8 cellular contexts compared by ENCODE assay signal in genomic region chr9:129458663-129459549, GRCh38.
DNase-seq lines count a peak whose midpoint lies in the region; ATAC-seq, FAIRE-seq and TF ChIP-seq lines count a peak whose summit lies in the region.

No MANE protein-coding gene starts in this region.

- H3K27me3 Mint-ChIP-seq in activated T-helper 2 cell treated with anti-CD3 and anti-CD28 coated beads, Interferon-gamma antibody, Interleukin-2, Interleukin-4, amounts not matched to agents 10 μg/mL and 5 μg/mL and 100 μg/mL, durations not matched to agents 14 hours and 24 hours and 36 hours (ENCODE audit: low read depth) = peaks cover 3% of the 10 kb centered on the region

- H3K36me3 Mint-ChIP-seq in activated T-helper 2 cell treated with anti-CD3 and anti-CD28 coated beads, Interferon-gamma antibody, Interleukin-2, Interleukin-4, amounts not matched to agents 10 μg/mL and 5 μg/mL and 100 μg/mL, durations not matched to agents 14 hours and 24 hours and 36 hours (ENCODE audit: low read depth) = no peaks in the 10 kb centered on the region

- no peaks in the 10 kb centered on the region for H3K9me2 ChIP-seq in hepatocyte (replicated peaks; ENCODE audit: insufficient read depth)

- FAIRE-seq in small intestine (lab: Jason Lieb, UNC) = no peak

- H3K4me3 ChIP-seq in hepatocyte = no peak overlapping the region
- no peak overlapping the region for H3K4me3 ChIP-seq in small intestine (ENCODE audit: low read depth in 1 of 2, low read length in 2 of 2)
- H3K4me3 ChIP-seq in MG63 = no peak overlapping the region

- ATAC-seq in HG03354 (IDR thresholded peaks at IDR 0.05; ENCODE audit: poor library complexity, severe bottlenecking, unreplicated experiment) = no peak

- H3K27me3 ChIP-seq in hepatocyte (no peaks in the 10 kb centered on the region), small intestine (ENCODE audit: control insufficient read depth in 2 of 2, insufficient read depth in 2 of 2, low read length in 2 of 2) (no peaks in the 10 kb centered on the region), MG63 (no peaks in the 10 kb centered on the region)

- peaks cover 54% of the 10 kb centered on the region for H3K4me1 ChIP-seq in hepatocyte (ENCODE audit: insufficient read depth)
- H3K4me1 ChIP-seq in small intestine (ENCODE audit: control insufficient read depth in 2 of 2, insufficient read depth in 1 of 2, low read depth in 1 of 2, low read length in 1 of 2) = peaks cover 12 to 15% of the 10 kb centered on the region in 2 donors

- no peak for TF ChIP-seq CTCF in hepatocyte (IDR thresholded peaks at IDR 0.05; ENCODE audit: poor library complexity)

- H3K9me3 Mint-ChIP-seq in activated T-helper 2 cell treated with anti-CD3 and anti-CD28 coated beads, Interferon-gamma antibody, Interleukin-2, Interleukin-4, amounts not matched to agents 10 μg/mL and 5 μg/mL and 100 μg/mL, durations not matched to agents 14 hours and 24 hours and 36 hours = no peaks in the 10 kb centered on the region

- H3K9me3 ChIP-seq in hepatocyte (ENCODE audit: low read depth) (no peaks in the 10 kb centered on the region), small intestine (ENCODE audit: control insufficient read depth, low read depth) (no peaks in the 10 kb centered on the region), MG63 (no peaks in the 10 kb centered on the region)

- peak overlapping the region; percentile 16 for H2AFZ ChIP-seq in hepatocyte

- peak overlapping the region; percentile 62 for H3K27ac Mint-ChIP-seq in activated T-helper 2 cell treated with anti-CD3 and anti-CD28 coated beads, Interferon-gamma antibody, Interleukin-2, Interleukin-4, amounts not matched to agents 10 μg/mL and 5 μg/mL and 100 μg/mL, durations not matched to agents 14 hours and 24 hours and 36 hours

- intact Hi-C loops in activated T-helper 2 cell treated with anti-CD3 and anti-CD28 coated beads, Interferon-gamma antibody, Interleukin-2, Interleukin-4, amounts not matched to agents 10 μg/mL and 5 μg/mL and 100 μg/mL, durations not matched to agents 14 hours and 24 hours and 36 hours (cut with micrococcal nuclease) = loop anchor here (2.0 kb wide), 1 partner anchor 46 kb away; no protein-coding TSS in a partner anchor

- H3K4me2 ChIP-seq in hepatocyte = peak overlapping the region; percentile 69

- 47% methylated on average over 29 of the region's 29 CpGs for WGBS in hepatocyte (ENCODE audit: low lambda C conversion rate, missing lambda C conversion rate)
- WGBS in small intestine, 3 donors = 13 to 24% (median 15%) methylated on average over 26 to 29 of the region's 29 CpGs

- peak; percentile 98 for DNase-seq in DMS 273 (lab: John Stamatoyannopoulos, UW; ENCODE audit: unreplicated experiment)
- peak; percentile 35 for DNase-seq in NCI-H128 (lab: John Stamatoyannopoulos, UW; ENCODE audit: unreplicated experiment)
- DNase-seq in activated T-helper 2 cell treated with anti-CD3 and anti-CD28 coated beads, Interferon-gamma antibody, Interleukin-2, Interleukin-4, amounts not matched to agents 10 μg/mL and 5 μg/mL and 100 μg/mL, durations not matched to agents 14 hours and 24 hours and 36 hours (ENCODE audit: low spot score) = no peak
- DNase-seq in hepatocyte (ENCODE audit: low spot score) = peak; percentile 60
- DNase-seq in small intestine = no peak
- no peak for DNase-seq in MG63
- no peak for DNase-seq in RKO (ENCODE audit: low spot score)

- peaks cover 3% of the 10 kb centered on the region for H3K79me2 ChIP-seq in hepatocyte

- H3K36me3 ChIP-seq in hepatocyte (replicated peaks; ENCODE audit: insufficient read depth, low read depth) = no peaks in the 10 kb centered on the region
- H3K36me3 ChIP-seq in small intestine (ENCODE audit: control insufficient read depth in 2 of 2, insufficient read depth in 2 of 2, low read length in 2 of 2) = no peaks in the 10 kb centered on the region
- H3K36me3 ChIP-seq in MG63 = no peaks in the 10 kb centered on the region

- H3K4me3 Mint-ChIP-seq in activated T-helper 2 cell treated with anti-CD3 and anti-CD28 coated beads, Interferon-gamma antibody, Interleukin-2, Interleukin-4, amounts not matched to agents 10 μg/mL and 5 μg/mL and 100 μg/mL, durations not matched to agents 14 hours and 24 hours and 36 hours (ENCODE audit: low read depth) = no peak overlapping the region

- peaks cover 30% of the 10 kb centered on the region for H3K4me1 Mint-ChIP-seq in activated T-helper 2 cell treated with anti-CD3 and anti-CD28 coated beads, Interferon-gamma antibody, Interleukin-2, Interleukin-4, amounts not matched to agents 10 μg/mL and 5 μg/mL and 100 μg/mL, durations not matched to agents 14 hours and 24 hours and 36 hours (ENCODE audit: low read depth)

- H3K27ac ChIP-seq in hepatocyte (peak overlapping the region; percentile 78), small intestine (ENCODE audit: low read depth in 1 of 2, low read length in 1 of 2) (peak overlapping the region; percentile 18 to 53)

- no peaks in the 10 kb centered on the region for H4K20me1 ChIP-seq in hepatocyte (ENCODE audit: insufficient read depth, poor library complexity, severe bottlenecking)

Comparison
In these comparisons a context has a peak if more than half of its experiments do, and no peak if none do; other contexts are left out.
1. DNase-seq: peak in DMS 273 (single experiment), NCI-H128 (single experiment) and hepatocyte (single experiment); none in activated T-helper 2 cell treated with anti-CD3 and anti-CD28 coated beads, Interferon-gamma antibody, Interleukin-2, Interleukin-4, amounts not matched to agents 10 μg/mL and 5 μg/mL and 100 μg/mL, durations not matched to agents 14 hours and 24 hours and 36 hours (single experiment), small intestine (single experiment), MG63 (single experiment) and RKO (single experiment).